23 cellular contexts compared by ENCODE assay signal in genomic region chr9:83424831-83425230, GRCh38.
DNase-seq lines count a peak whose midpoint lies in the region; ATAC-seq and TF ChIP-seq lines count a peak whose summit lies in the region.
"Had no signal": no experiment of that assay in that cellular context is flagged by ENCODE, and none has a peak within 500 bp of the region (broad histone marks: within the 10 kb centered on the region; RNA-seq: fewer than 3 reads in every experiment).

No MANE protein-coding gene starts in this region.

- no peaks in the 10 kb centered on the region for H3K4me1 Mint-ChIP-seq in chondrocyte (ENCODE audit: low read depth)

- H3K4me3 Mint-ChIP-seq in chondrocyte (ENCODE audit: unreplicated experiment) = no peak overlapping the region
- H3K4me3 Mint-ChIP-seq: CD4-positive, alpha-beta T cell had no signal

- H3K9me3 ChIP-seq in Panc1 (ENCODE audit: control insufficient read depth, insufficient read depth, low read depth, low read length) (no peaks in the 10 kb centered on the region), hepatocyte (ENCODE audit: low read depth) (no peaks in the 10 kb centered on the region)
- H3K9me3 ChIP-seq: BLaER1, SJSA1 had no signal

- peaks cover 21% of the 10 kb centered on the region for H3K4me1 ChIP-seq in Panc1 (ENCODE audit: control insufficient read depth, insufficient read depth, low read length)
- H3K4me1 ChIP-seq in hepatocyte (ENCODE audit: insufficient read depth) = peaks cover 14% of the 10 kb centered on the region
- H3K4me1 ChIP-seq: BLaER1 had no signal

- no peaks in the 10 kb centered on the region for H3K36me3 ChIP-seq in Panc1 (ENCODE audit: control insufficient read depth, insufficient read depth, low read length)
- no peaks in the 10 kb centered on the region for H3K36me3 ChIP-seq in hepatocyte (replicated peaks; ENCODE audit: insufficient read depth, low read depth)
- H3K36me3 ChIP-seq: BLaER1 had no signal

- H2AFZ ChIP-seq in hepatocyte = no peak overlapping the region

- CTCF ChIA-PET in Panc1 (lab: Charles Lee) = no interaction called here

- H3K36me3 Mint-ChIP-seq in chondrocyte (ENCODE audit: low read depth) = no peaks in the 10 kb centered on the region

- in situ Hi-C loops in Panc1 (cut with HindIII; ENCODE audit: low pct_unique_long_range_greater_than_20kb, low sequenced_read_pairs) = no loop called here

- H3K9me2 ChIP-seq in hepatocyte (replicated peaks; ENCODE audit: insufficient read depth) = no peaks in the 10 kb centered on the region

- no peaks in the 10 kb centered on the region for H3K9me3 Mint-ChIP-seq in chondrocyte (ENCODE audit: low read depth)
- H3K9me3 Mint-ChIP-seq: CD4-positive, alpha-beta T cell had no signal

- BruUV-seq in Panc1 (replicated peaks; lab: Mats Ljungman, UMichigan) = no TSS peak

- DNase-seq in NCI-H1092 treated with DMSO at 0.1 percent for 48 hours (lab: John Stamatoyannopoulos, UW) (peak; percentile 7), NCI-H1092 (lab: John Stamatoyannopoulos, UW) (no peak), NCI-H510A (lab: John Stamatoyannopoulos, UW) (peak; percentile 12), Panc1 (ENCODE audit: low read depth, low spot score) (no peak), hepatocyte (ENCODE audit: low spot score) (no peak), chondrocyte (ENCODE audit: low spot score) (no peak)
- DNase-seq: ACHN; CD4-positive, alpha-beta T cell; COR-L47; GOT3; HCEC 1CT; Kasumi-1; NCI-H1417 treated with DMSO at 0.1 percent for 48 hours; NCI-H187; NCI-H2107; NCI-H2227 treated with DMSO at 0.1 percent for 48 hours; NCI-H526 treated with DMSO at 0.1 percent for 48 hours had no signal

- H3K4me3 ChIP-seq in Panc1 (ENCODE audit: low read depth in 2 of 2, low read length in 2 of 2) = no peak overlapping the region
- no peak overlapping the region for H3K4me3 ChIP-seq in hepatocyte
- H3K4me3 ChIP-seq: BLaER1, SJSA1 had no signal

- H3K27me3 ChIP-seq in Panc1 (ENCODE audit: control insufficient read depth, insufficient read depth, low read length) = no peaks in the 10 kb centered on the region
- no peaks in the 10 kb centered on the region for H3K27me3 ChIP-seq in hepatocyte
- H3K27me3 ChIP-seq: BLaER1, SJSA1 had no signal

- H4K20me1 ChIP-seq in hepatocyte (ENCODE audit: insufficient read depth, poor library complexity, severe bottlenecking) = no peaks in the 10 kb centered on the region
- H4K20me1 ChIP-seq: BLaER1 had no signal

- POLR2A ChIA-PET in Panc1 (lab: Charles Lee) = no interaction called here

- no peaks in the 10 kb centered on the region for H3K27me3 Mint-ChIP-seq in chondrocyte (ENCODE audit: low read depth)
- H3K27me3 Mint-ChIP-seq: CD4-positive, alpha-beta T cell had no signal

- intact Hi-C loops in Panc1 (cut with micrococcal nuclease; ENCODE audit: unreplicated experiment) = no loop called here

- no peaks in the 10 kb centered on the region for H3K79me2 ChIP-seq in hepatocyte

- TF ChIP-seq CTCF in Panc1 (IDR thresholded peaks at IDR 0.05) = no peak
- no peak for TF ChIP-seq CTCF in hepatocyte (IDR thresholded peaks at IDR 0.05; ENCODE audit: poor library complexity)
- no peak for TF ChIP-seq CTCF in chondrocyte (IDR thresholded peaks at IDR 0.05)

- 66% methylated on average over 2 of the region's 2 CpGs for WGBS in hepatocyte (ENCODE audit: low lambda C conversion rate, missing lambda C conversion rate)

- no peak overlapping the region for H3K27ac Mint-ChIP-seq in chondrocyte (ENCODE audit: unreplicated experiment)
- H3K27ac Mint-ChIP-seq: CD4-positive, alpha-beta T cell had no signal

- H3K4me2 ChIP-seq in hepatocyte = peak overlapping the region; percentile 54
- H3K4me2 ChIP-seq: BLaER1 had no signal

- no peak for ATAC-seq in Panc1
- no peak for ATAC-seq in HG03432 (IDR thresholded peaks at IDR 0.05; ENCODE audit: unreplicated experiment)
- no peak for ATAC-seq in HG02763 (IDR thresholded peaks at IDR 0.05; ENCODE audit: unreplicated experiment)
- ATAC-seq: Right ventricle myocardium inferior had no signal

- H3K27ac ChIP-seq in Panc1 (ENCODE audit: low read length) (peak overlapping the region; percentile 66; the same call in 1 of the 2 replicates), hepatocyte (no peak overlapping the region)
- H3K27ac ChIP-seq: 22Rv1, BLaER1, SJSA1 had no signal

Comparison
In these comparisons a context has a peak if more than half of its experiments do, and no peak if none do; other contexts are left out.
1. DNase-seq: peak in NCI-H1092 treated with DMSO at 0.1 percent for 48 hours (single experiment) and NCI-H510A (single experiment); none in NCI-H1092 (single experiment), Panc1 (single experiment), hepatocyte (single experiment) and chondrocyte (single experiment).